8 cellular contexts compared by ENCODE assay signal in genomic region chr1:9292361-9293240, GRCh38. TPM values are rescaled to one million over a fixed set of nuclear protein-coding genes. Genes with fewer than 3 reads are reported as not detected.
A peak's percentile ranks its signal among the peaks of the same experiment; 100 is the strongest.
DNase-seq lines count a peak whose midpoint lies in the region; ATAC-seq lines count a peak whose summit lies in the region.

SPSB1 (plus strand) TSS chr1:9292894; CDS start chr1:9355892, 62,998 bp downstream.

- ATAC-seq in GM21619 (IDR thresholded peaks at IDR 0.05; ENCODE audit: unreplicated experiment): peak; percentile 46
- peak; percentile 76 for ATAC-seq in activated CD8-positive, alpha-beta T cell treated with anti-CD3 and anti-CD28 coated beads, Interleukin-2, amount 10 ng/mL, durations not matched to agents 7 days and 5 days
- peak; percentile 68 for ATAC-seq in effector memory CD8-positive, alpha-beta T cell (replicated peaks)
- peak; percentile 72 for ATAC-seq in memory B cell (ENCODE audit: low read depth)
- ATAC-seq in GM18519 (IDR thresholded peaks at IDR 0.05; ENCODE audit: low FRiP score, unreplicated experiment): no peak

- H3K4me1 Mint-ChIP-seq in activated CD8-positive, alpha-beta T cell treated with anti-CD3 and anti-CD28 coated beads, Interleukin-2, amount 10 ng/mL, durations not matched to agents 7 days and 5 days (ENCODE audit: low read depth): no peaks in the 10 kb centered on the region
- H3K4me1 Mint-ChIP-seq in effector memory CD8-positive, alpha-beta T cell (ENCODE audit: low read depth in 2 of 2): peaks cover 0 to 2% of the 10 kb centered on the region in 2 donors
- H3K4me1 Mint-ChIP-seq in memory B cell: peaks cover 4% of the 10 kb centered on the region

- H3K36me3 Mint-ChIP-seq in activated CD8-positive, alpha-beta T cell treated with anti-CD3 and anti-CD28 coated beads, Interleukin-2, amount 10 ng/mL, durations not matched to agents 7 days and 5 days (ENCODE audit: low read depth): peaks cover 2% of the 10 kb centered on the region
- no peaks in the 10 kb centered on the region for H3K36me3 Mint-ChIP-seq in effector memory CD8-positive, alpha-beta T cell (ENCODE audit: insufficient read depth)
- peaks cover 2% of the 10 kb centered on the region for H3K36me3 Mint-ChIP-seq in memory B cell

- H3K27ac Mint-ChIP-seq in activated CD8-positive, alpha-beta T cell treated with anti-CD3 and anti-CD28 coated beads, Interleukin-2, amount 10 ng/mL, durations not matched to agents 7 days and 5 days: no peak within 1 kb of the TSS
- H3K27ac Mint-ChIP-seq in effector memory CD8-positive, alpha-beta T cell: no peak within 1 kb of the TSS
- no peak within 1 kb of the TSS for H3K27ac Mint-ChIP-seq in memory B cell

- peak; percentile 90 for DNase-seq in CD1c-positive myeloid dendritic cell (ENCODE audit: extremely low spot score)
- peak; percentile 88 for DNase-seq in NCI-H510A (lab: John Stamatoyannopoulos, UW)
- DNase-seq in activated CD8-positive, alpha-beta T cell treated with anti-CD3 and anti-CD28 coated beads, Interleukin-2, amount 10 ng/mL, durations not matched to agents 7 days and 5 days: peak; percentile 72
- peak; percentile 13 to 26 (median 17) for DNase-seq in effector memory CD8-positive, alpha-beta T cell
- peak; percentile 29 to 50 for DNase-seq in memory B cell (ENCODE audit: low spot score in 2 of 2)
- peak; percentile 29 for DNase-seq in stimulated activated CD8-positive, alpha-beta memory T cell treated with anti-CD3 and anti-CD28 coated beads, Interleukin-15, amount 100 ng/mL, for 1 hour (ENCODE audit: low read depth)

- peaks cover 14% of the 10 kb centered on the region for H3K9me3 Mint-ChIP-seq in activated CD8-positive, alpha-beta T cell treated with anti-CD3 and anti-CD28 coated beads, Interleukin-2, amount 10 ng/mL, durations not matched to agents 7 days and 5 days (ENCODE audit: insufficient read depth)
- peaks cover 0 to 2% of the 10 kb centered on the region in 2 donors for H3K9me3 Mint-ChIP-seq in effector memory CD8-positive, alpha-beta T cell
- H3K9me3 Mint-ChIP-seq in memory B cell: peaks cover 4% of the 10 kb centered on the region

- peak within 1 kb of the TSS; percentile 51 for H3K4me3 Mint-ChIP-seq in activated CD8-positive, alpha-beta T cell treated with anti-CD3 and anti-CD28 coated beads, Interleukin-2, amount 10 ng/mL, durations not matched to agents 7 days and 5 days
- H3K4me3 Mint-ChIP-seq in effector memory CD8-positive, alpha-beta T cell: peak within 1 kb of the TSS; percentile 57 to 63
- H3K4me3 Mint-ChIP-seq in memory B cell: peak within 1 kb of the TSS; percentile 77

- H3K27me3 Mint-ChIP-seq in activated CD8-positive, alpha-beta T cell treated with anti-CD3 and anti-CD28 coated beads, Interleukin-2, amount 10 ng/mL, durations not matched to agents 7 days and 5 days (ENCODE audit: low read depth): peaks cover 11% of the 10 kb centered on the region
- H3K27me3 Mint-ChIP-seq in effector memory CD8-positive, alpha-beta T cell: peaks cover 6 to 22% of the 10 kb centered on the region in 2 donors
- H3K27me3 Mint-ChIP-seq in memory B cell: peaks cover 2% of the 10 kb centered on the region

- CTCF ChIA-PET in activated CD8-positive, alpha-beta T cell treated with anti-CD3 and anti-CD28 coated beads, Interleukin-2, amount 10 ng/mL, durations not matched to agents 7 days and 5 days (lab: Charles Lee): interaction anchor here (1.0 to 4.0 kb wide), 2 partner anchors 164 to 198 kb away, joined by 7 to 89 read pairs; no protein-coding TSS in a partner anchor

- POLR2A ChIA-PET in activated CD8-positive, alpha-beta T cell treated with anti-CD3 and anti-CD28 coated beads, Interleukin-2, amount 10 ng/mL, durations not matched to agents 7 days and 5 days (lab: Charles Lee): interaction anchor here (1.0 kb wide), 1 partner anchor 17 kb away, joined by 3 read pairs; no protein-coding TSS in a partner anchor

RNA-seq across cellular contexts. Expression of gene SPSB1, which starts in this region (rescaled TPM):
- 1 to 10 TPM; 1.1 TPM for total RNA-seq in activated CD8-positive, alpha-beta T cell treated with anti-CD3 and anti-CD28 coated beads, Interleukin-2, amount 10 ng/mL, durations not matched to agents 7 days and 5 days

Comparison
In these comparisons a context has a peak if more than half of its experiments do, and no peak if none do; other contexts are left out.
1. DNase-seq: peak in every context shown above with its lines; median percentile 90 in CD1c-positive myeloid dendritic cell; 88 in NCI-H510A; 72 in activated CD8-positive, alpha-beta T cell treated with anti-CD3 and anti-CD28 coated beads, Interleukin-2, amount 10 ng/mL, durations not matched to agents 7 days and 5 days; 40 in memory B cell; 29 in stimulated activated CD8-positive, alpha-beta memory T cell treated with anti-CD3 and anti-CD28 coated beads, Interleukin-15, amount 100 ng/mL, for 1 hour; 17 in effector memory CD8-positive, alpha-beta T cell.